ENCODE assay signal across 12 cellular contexts in the genomic region with DNA sequence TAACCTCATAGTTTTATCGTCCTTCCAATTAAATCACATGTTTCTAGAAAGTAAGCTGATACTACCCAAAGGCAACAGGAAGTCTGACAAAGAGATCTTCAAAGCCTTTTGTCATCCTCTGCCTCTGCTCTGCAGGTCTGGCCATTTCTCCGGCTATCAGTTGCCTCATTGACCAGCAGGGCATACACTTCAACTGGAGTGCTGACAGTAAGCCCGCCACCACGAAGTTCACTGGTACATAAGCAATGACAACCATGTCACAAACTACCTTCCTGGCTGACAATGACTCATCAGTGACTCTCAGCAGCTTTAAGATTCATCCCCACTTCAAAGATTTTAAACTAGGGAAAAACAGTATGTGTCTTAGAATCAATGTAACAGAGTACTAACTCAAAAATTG. TPM values are rescaled to one million over a fixed set of nuclear protein-coding genes. Genes with fewer than 3 reads are reported as not detected.
DNase-seq lines count a peak whose midpoint lies in the region; ATAC-seq and TF ChIP-seq lines count a peak whose summit lies in the region.
"Had no signal": no experiment of that assay in that cellular context is flagged by ENCODE, and none has a peak within 500 bp of the region (broad histone marks: within the 10 kb centered on the region; RNA-seq: fewer than 3 reads in every experiment).

No MANE protein-coding gene starts in this region.

- no peak overlapping the region for H2AK5ac ChIP-seq in trophoblast cell (ENCODE audit: low read length)

- H4K20me1 ChIP-seq in MM.1S (ENCODE audit: insufficient read depth, low read length) = no peaks in the 10 kb centered on the region

- H3K14ac ChIP-seq in trophoblast cell (ENCODE audit: low read length) = no peak overlapping the region

- no peak overlapping the region for H3K4ac ChIP-seq in trophoblast cell (ENCODE audit: low read depth, low read length)

- peaks cover 0 to 4% of the 10 kb centered on the region in 2 experiments for H3K4me1 ChIP-seq in trophoblast cell (ENCODE audit: control insufficient read depth in 1 of 2, insufficient read depth in 2 of 2, low read length in 2 of 2)
- H3K4me1 ChIP-seq in MM.1S (ENCODE audit: low read length) = no peaks in the 10 kb centered on the region
- H3K4me1 ChIP-seq: SJCRH30 had no signal

- no peak overlapping the region for H2BK5ac ChIP-seq in trophoblast cell (ENCODE audit: low read depth, low read length, poor library complexity)

- H3K27me3 ChIP-seq in trophoblast cell (ENCODE audit: insufficient read depth, low read length) (no peaks in the 10 kb centered on the region), MM.1S (replicated peaks; ENCODE audit: insufficient read depth, low read length) (no peaks in the 10 kb centered on the region)
- H3K27me3 ChIP-seq: ovary, SJCRH30 had no signal

- H3K27ac ChIP-seq in trophoblast cell (ENCODE audit: low read depth, low read length) (no peak overlapping the region), MM.1S (ENCODE audit: low read length) (no peak overlapping the region)
- H3K27ac ChIP-seq: ovary, SJCRH30 had no signal

- peak overlapping the region; percentile 93 for H3K27ac Mint-ChIP-seq in activated naive CD4-positive, alpha-beta T cell treated with anti-CD3 and anti-CD28 coated beads, Interleukin-2, amount 50 U/mL, for 24 hours

- H4K12ac ChIP-seq in trophoblast cell (ENCODE audit: low read depth, low read length) = no peak overlapping the region

- no peaks in the 10 kb centered on the region for H3F3A ChIP-seq in MM.1S (ENCODE audit: insufficient read depth, low read length)

- H3K79me2 ChIP-seq in trophoblast cell (ENCODE audit: control insufficient read depth, insufficient read depth, low read length, poor library complexity) (no peaks in the 10 kb centered on the region), MM.1S (ENCODE audit: low read length) (peaks cover 14% of the 10 kb centered on the region; the same call in 1 of the 2 replicates)

- H2AFZ ChIP-seq in trophoblast cell (ENCODE audit: insufficient read depth, low read length, poor library complexity) = no peak overlapping the region
- H2AFZ ChIP-seq in MM.1S (ENCODE audit: low read length) = no peak overlapping the region

- TF ChIP-seq CTCF in MM.1S (IDR thresholded peaks at IDR 0.05; ENCODE audit: low read length) = no peak

- no peak overlapping the region for H2BK12ac ChIP-seq in trophoblast cell (ENCODE audit: low read length)

- H3K79me1 ChIP-seq in trophoblast cell (ENCODE audit: low read length) = no peaks in the 10 kb centered on the region

- H3K9me3 ChIP-seq in trophoblast cell (ENCODE audit: insufficient read depth, low read depth, low read length) = no peaks in the 10 kb centered on the region
- H3K9me3 ChIP-seq in MM.1S (replicated peaks; ENCODE audit: insufficient read depth, low read length) = no peaks in the 10 kb centered on the region
- H3K9me3 ChIP-seq: Caco-2, ovary had no signal

- H3K4me3 ChIP-seq in trophoblast cell (ENCODE audit: low read depth, low read length) (no peak overlapping the region), MM.1S (ENCODE audit: low read length) (no peak overlapping the region)
- H3K4me3 ChIP-seq: ovary, SJCRH30 had no signal

- WGBS in trophoblast cell (ENCODE audit: extremely low coverage, insufficient coverage, insufficient read length) = no CpG with 5 or more reads among the region's 4 CpGs

- ATAC-seq in GM18520 (IDR thresholded peaks at IDR 0.05; ENCODE audit: unreplicated experiment) = no peak

- H3K4me1 Mint-ChIP-seq in activated naive CD4-positive, alpha-beta T cell treated with anti-CD3 and anti-CD28 coated beads, Interleukin-2, amount 50 U/mL, for 24 hours = peaks cover 62% of the 10 kb centered on the region

- no peak overlapping the region for H3K23ac ChIP-seq in trophoblast cell (ENCODE audit: low read length)

- no peak overlapping the region for H3K18ac ChIP-seq in trophoblast cell (ENCODE audit: low read length)

- peaks cover 16% of the 10 kb centered on the region for H3K36me3 Mint-ChIP-seq in activated naive CD4-positive, alpha-beta T cell treated with anti-CD3 and anti-CD28 coated beads, Interleukin-2, amount 50 U/mL, for 24 hours

- peak overlapping the region; percentile 30 for H3K4me3 Mint-ChIP-seq in activated naive CD4-positive, alpha-beta T cell treated with anti-CD3 and anti-CD28 coated beads, Interleukin-2, amount 50 U/mL, for 24 hours

- no peaks in the 10 kb centered on the region for H3K27me3 Mint-ChIP-seq in activated naive CD4-positive, alpha-beta T cell treated with anti-CD3 and anti-CD28 coated beads, Interleukin-2, amount 50 U/mL, for 24 hours

- peaks cover 5% of the 10 kb centered on the region for H3K9me3 Mint-ChIP-seq in activated naive CD4-positive, alpha-beta T cell treated with anti-CD3 and anti-CD28 coated beads, Interleukin-2, amount 50 U/mL, for 24 hours

- H4K91ac ChIP-seq in trophoblast cell (ENCODE audit: low read depth, low read length) = no peak overlapping the region

- no peak overlapping the region for H4K8ac ChIP-seq in trophoblast cell (ENCODE audit: low read depth, low read length)

- peak; percentile 11 for DNase-seq in Daoy (ENCODE audit: low read depth)
- peak; percentile 2 for DNase-seq in NCI-H510A treated with DMSO at 0.1 percent for 48 hours (lab: John Stamatoyannopoulos, UW)
- peak; percentile 66 to 75 for DNase-seq in trophoblast cell
- no peak for DNase-seq in HT-29 (ENCODE audit: low spot score)
- DNase-seq in midbrain (lab: John Stamatoyannopoulos, UW) = no peak
- no peak for DNase-seq in MM.1S
- DNase-seq: Caco-2, NCI-H2171 treated with DMSO at 0.1 percent for 48 hours, ovary, SJCRH30 had no signal

- H3K9me2 ChIP-seq in MM.1S (replicated peaks; ENCODE audit: insufficient read depth, low read length) = no peaks in the 10 kb centered on the region

- H3K9ac ChIP-seq in trophoblast cell (ENCODE audit: low read length) (no peak overlapping the region), MM.1S (ENCODE audit: low read length) (no peak overlapping the region)

- H3K4me2 ChIP-seq in trophoblast cell (ENCODE audit: low read length) = no peak overlapping the region
- no peak overlapping the region for H3K4me2 ChIP-seq in MM.1S (ENCODE audit: low read depth, low read length)

- H2BK120ac ChIP-seq in trophoblast cell (ENCODE audit: insufficient read depth, low read length, poor library complexity) = no peak overlapping the region

- H3K36me3 ChIP-seq in trophoblast cell (ENCODE audit: control insufficient read depth in 1 of 2, insufficient read depth in 2 of 2, low read length in 2 of 2) (peaks cover 4 to 5% of the 10 kb centered on the region in 2 experiments), MM.1S (replicated peaks; ENCODE audit: insufficient read depth, low read length) (no peaks in the 10 kb centered on the region)
- H3K36me3 ChIP-seq: ovary had no signal

RNA-seq across cellular contexts. Expression of gene SPTLC1, which starts 20.6 kb away (rescaled TPM):
- 109 and 118 TPM in 2 replicates for total RNA-seq in Daoy (2014; rRNA removed; shearing (Covaris generic))
- 91.7 and 94.4 TPM in 2 replicates for polyA plus RNA-seq in trophoblast cell (2013)
- 59.7 and 72.9 TPM in 2 replicates for total RNA-seq in HT-29 (2014; rRNA removed; shearing (Covaris generic))

Comparison
In these comparisons a context has a peak if more than half of its experiments do, and no peak if none do; other contexts are left out.
1. DNase-seq: peak in Daoy (single experiment), NCI-H510A treated with DMSO at 0.1 percent for 48 hours (single experiment) and trophoblast cell (2 of 2); none in HT-29 (single experiment), midbrain (single experiment) and MM.1S (single experiment).